8 cellular contexts compared by ENCODE assay signal in genomic region chr16:48156790-48157209, GRCh38. TPM values are rescaled to one million over a fixed set of nuclear protein-coding genes. Genes with fewer than 3 reads are reported as not detected.
DNase-seq lines count a peak whose midpoint lies in the region; ATAC-seq and TF ChIP-seq lines count a peak whose summit lies in the region.

No MANE protein-coding gene starts in this region.

- no peak overlapping the region for H3K4me3 Mint-ChIP-seq in activated CD4-positive, alpha-beta T cell treated with anti-CD3 and anti-CD28 coated beads for 36 hours
- H3K4me3 Mint-ChIP-seq in central memory CD8-positive, alpha-beta T cell = no peak overlapping the region

- H3K4me1 Mint-ChIP-seq in activated CD4-positive, alpha-beta T cell treated with anti-CD3 and anti-CD28 coated beads for 36 hours = peaks cover 25% of the 10 kb centered on the region
- no peaks in the 10 kb centered on the region for H3K4me1 Mint-ChIP-seq in central memory CD8-positive, alpha-beta T cell

- POLR2A ChIA-PET in HCT116 (lab: Charles Lee) = no interaction called here
- POLR2A ChIA-PET in activated CD4-positive, alpha-beta T cell treated with anti-CD3 and anti-CD28 coated beads for 36 hours (lab: Charles Lee) = no interaction called here

- H3K27ac ChIP-seq in HCT116 (ENCODE audit: low read depth, low read length) = no peak overlapping the region

- H2AFZ ChIP-seq in HCT116 (ENCODE audit: low read depth, low read length, poor library complexity, severe bottlenecking) = peak overlapping the region; percentile 97

- H3K36me3 ChIP-seq in HCT116 (ENCODE audit: control insufficient read depth in 1 of 2, insufficient read depth in 2 of 2, low read length in 2 of 2) = no peaks in the 10 kb centered on the region

- H3K27me3 Mint-ChIP-seq in activated CD4-positive, alpha-beta T cell treated with anti-CD3 and anti-CD28 coated beads for 36 hours = peaks cover 30% of the 10 kb centered on the region
- peaks cover 30% of the 10 kb centered on the region for H3K27me3 Mint-ChIP-seq in central memory CD8-positive, alpha-beta T cell

- peak; percentile 74 to 96 (median 84) for TF ChIP-seq CTCF in HCT116 (IDR thresholded peaks at IDR 0.05 in 2 of 3, conservative IDR thresholded peaks at IDR 0.05 in 1 of 3; ENCODE audit: borderline replicate concordance in 1 of 3, insufficient read depth in 1 of 3, low read depth in 2 of 3, low read length in 2 of 3)

- H3K4me3 ChIP-seq in HCT116 (replicated peaks in 1 of 2; ENCODE audit: low read depth in 1 of 2, low read length in 2 of 2) = no peak overlapping the region

- BruUV-seq in HCT116 (replicated peaks; lab: Mats Ljungman, UMichigan) = no TSS peak

- TF ChIP-seq RAD21 in HCT116 (IDR thresholded peaks at IDR 0.05; ENCODE audit: low read depth) = peak; percentile 93

- H3K27me3 ChIP-seq in HCT116 (ENCODE audit: insufficient read depth, low read length) = no peaks in the 10 kb centered on the region

- H3K9me3 Mint-ChIP-seq in activated CD4-positive, alpha-beta T cell treated with anti-CD3 and anti-CD28 coated beads for 36 hours (ENCODE audit: low read depth) = no peaks in the 10 kb centered on the region
- no peaks in the 10 kb centered on the region for H3K9me3 Mint-ChIP-seq in central memory CD8-positive, alpha-beta T cell

- H3K27ac Mint-ChIP-seq in activated CD4-positive, alpha-beta T cell treated with anti-CD3 and anti-CD28 coated beads for 36 hours = no peak overlapping the region
- H3K27ac Mint-ChIP-seq in central memory CD8-positive, alpha-beta T cell (ENCODE audit: low read depth) = no peak overlapping the region

- no peaks in the 10 kb centered on the region for H3K9me3 ChIP-seq in HCT116 (ENCODE audit: control insufficient read depth in 1 of 2, insufficient read depth in 1 of 2, low read depth in 1 of 2, low read length in 2 of 2)

- intact Hi-C loops in HCT116 (cut with micrococcal nuclease) = loop anchor here (2.0 to 10.0 kb wide), 5 partner anchors 282 to 1210 kb away; partner anchors contain the start of gene NETO2
- intact Hi-C loops in activated CD4-positive, alpha-beta T cell treated with anti-CD3 and anti-CD28 coated beads for 36 hours (cut with DNase I, micrococcal nuclease) = loop anchor here (1.0 to 10.0 kb wide), 7 partner anchors 102 to 1208 kb away; partner anchors contain the start of gene NETO2 (in 1 of the 2)

- H3K4me2 ChIP-seq in HCT116 (ENCODE audit: low read length) = peak overlapping the region; percentile 37

- H4K20me1 ChIP-seq in HCT116 (ENCODE audit: insufficient read depth) = no peaks in the 10 kb centered on the region

- H3K9me2 ChIP-seq in HCT116 (ENCODE audit: insufficient read depth) = no peaks in the 10 kb centered on the region

- no peaks in the 10 kb centered on the region for H3K79me2 ChIP-seq in HCT116 (ENCODE audit: insufficient read depth, low read length)

- TF ChIP-seq POLR2A in HCT116 (IDR thresholded peaks at IDR 0.05; ENCODE audit: borderline replicate concordance, extremely low read depth, insufficient read depth, insufficient read length) = no peak

- H3K36me3 Mint-ChIP-seq in activated CD4-positive, alpha-beta T cell treated with anti-CD3 and anti-CD28 coated beads for 36 hours (ENCODE audit: low read depth) = no peaks in the 10 kb centered on the region
- no peaks in the 10 kb centered on the region for H3K36me3 Mint-ChIP-seq in central memory CD8-positive, alpha-beta T cell (ENCODE audit: insufficient read depth)

- RAD21 ChIA-PET in HCT116 (lab: Charles Lee; ENCODE audit: low non-redundant PET in 1 of 2, low total read pairs in 2 of 2, uncharacterized antibody in 2 of 2, unreplicated experiment in 2 of 2) = no interaction called here

- no peak overlapping the region for H3K9ac ChIP-seq in HCT116 (ENCODE audit: low read length)

- peaks cover 14 to 34% of the 10 kb centered on the region in 2 experiments for H3K4me1 ChIP-seq in HCT116 (ENCODE audit: control insufficient read depth in 1 of 2, insufficient read depth in 2 of 2, low read length in 2 of 2)

- CTCF ChIA-PET in HCT116 (lab: Charles Lee) = interaction anchor here (1.5 to 5.3 kb wide), 2 partner anchors 8 to 1015 kb away, joined by 5 to 21 read pairs; no protein-coding TSS in a partner anchor
- CTCF ChIA-PET in activated CD4-positive, alpha-beta T cell treated with anti-CD3 and anti-CD28 coated beads for 36 hours (lab: Charles Lee) = interaction anchor here (0.6 to 1.8 kb wide), 4 partner anchors 12 to 942 kb away, joined by 3 to 6 read pairs (median 3); no protein-coding TSS in a partner anchor

- ATAC-seq in HCT116 (peak; percentile 81), GM19395 (IDR thresholded peaks at IDR 0.05; ENCODE audit: unreplicated experiment) (no peak)
- peak; percentile 50 for ATAC-seq in activated CD4-positive, alpha-beta T cell treated with anti-CD3 and anti-CD28 coated beads for 36 hours
- no peak for ATAC-seq in central memory CD8-positive, alpha-beta T cell (replicated peaks; ENCODE audit: extremely low read depth, poor library complexity, severe bottlenecking)

- DNase-seq in COLO829 (ENCODE audit: low spot score) (peak; percentile 53), HCT116 (ENCODE audit: low read depth, low spot score) (peak; percentile 62), NCI-H345 treated with DMSO at 0.1 percent for 48 hours (lab: John Stamatoyannopoulos, UW; ENCODE audit: unreplicated experiment) (peak; percentile 1), kidney tubule cell (ENCODE audit: low spot score) (peak; percentile 75)
- peak; percentile 93 for DNase-seq in activated CD4-positive, alpha-beta T cell treated with anti-CD3 and anti-CD28 coated beads for 36 hours
- DNase-seq in central memory CD8-positive, alpha-beta T cell (ENCODE audit: low spot score in 2 of 2) = peak; percentile 53 to 72
- DNase-seq in stimulated activated CD4-positive, alpha-beta T cell treated with anti-CD3 and anti-CD28 coated beads, Interleukin-1b, Interleukin-23, amount 100 ng/mL, for 4 hours (ENCODE audit: low read depth in 2 of 2) = peak; percentile 85 to 88

TF ChIP-seq in HCT116, 20 proteins besides CTCF, POLR2A, EP300 and RAD21:
- TF ChIP-seq CBX3 (IDR thresholded peaks at IDR 0.05; ENCODE audit: low read depth) (peak; percentile 43; the same call in 1 of the 2 replicates), ZNF274 (IDR thresholded peaks at IDR 0.05; ENCODE audit: low read depth, low read length) (no peak), MAX (IDR thresholded peaks at IDR 0.05) (peak; percentile 90), EGR1 (IDR thresholded peaks at IDR 0.05; ENCODE audit: low read depth) (no peak)

RNA-seq across cellular contexts. Expression of gene ABCC12, which starts 1.0 kb away (rescaled TPM):
- total RNA-seq in HCT116 (2021; ENCODE audit: unreplicated experiment) = not detected
- polyA plus RNA-seq in HCT116 (2012) = not detected in 2 replicates
- not detected for total RNA-seq in activated CD4-positive, alpha-beta T cell treated with anti-CD3 and anti-CD28 coated beads for 36 hours

Comparison
In these comparisons a context has a peak if more than half of its experiments do, and no peak if none do; other contexts are left out.
1. DNase-seq: peak in every context shown above with its lines; median percentile 93 in activated CD4-positive, alpha-beta T cell treated with anti-CD3 and anti-CD28 coated beads for 36 hours; 86 in stimulated activated CD4-positive, alpha-beta T cell treated with anti-CD3 and anti-CD28 coated beads, Interleukin-1b, Interleukin-23, amount 100 ng/mL, for 4 hours; 75 in kidney tubule cell; 62 in central memory CD8-positive, alpha-beta T cell; 62 in HCT116; 53 in COLO829; 1 in NCI-H345 treated with DMSO at 0.1 percent for 48 hours.
2. ATAC-seq: peak in HCT116 (single experiment) and activated CD4-positive, alpha-beta T cell treated with anti-CD3 and anti-CD28 coated beads for 36 hours (single experiment); none in central memory CD8-positive, alpha-beta T cell (single experiment) and GM19395 (single experiment).